Comparison of ENCODE assay signal across 16 cellular contexts in genomic region chr2:143217512-143218136, GRCh38.
A peak's percentile ranks its signal among the peaks of the same experiment; 100 is the strongest.
DNase-seq lines count a peak whose midpoint lies in the region; ATAC-seq and TF ChIP-seq lines count a peak whose summit lies in the region.
"Had no signal": no experiment of that assay in that cellular context is flagged by ENCODE, and none has a peak within 500 bp of the region (broad histone marks: within the 10 kb centered on the region; RNA-seq: fewer than 3 reads in every experiment).

No MANE protein-coding gene starts in this region.

- TF ChIP-seq CTCF in neutrophil (IDR thresholded peaks at IDR 0.05), result no peak
- no peak for TF ChIP-seq CTCF in GM10248 (IDR thresholded peaks at IDR 0.05; ENCODE audit: control extremely low read depth, extremely low read depth, low read depth, missing control alignments)

- H3K4me3 Mint-ChIP-seq in activated naive CD4-positive, alpha-beta T cell treated with anti-CD3 and anti-CD28 coated beads for 36 hours, result no peak overlapping the region
- no peak overlapping the region for H3K4me3 Mint-ChIP-seq in activated CD8-positive, alpha-beta T cell treated with anti-CD3 and anti-CD28 coated beads, Interleukin-2, amount 10 ng/mL, durations not matched to agents 7 days and 5 days

- no peaks in the 10 kb centered on the region for H3K9me3 Mint-ChIP-seq in activated naive CD4-positive, alpha-beta T cell treated with anti-CD3 and anti-CD28 coated beads for 36 hours
- H3K9me3 Mint-ChIP-seq in activated CD8-positive, alpha-beta T cell treated with anti-CD3 and anti-CD28 coated beads, Interleukin-2, amount 10 ng/mL, durations not matched to agents 7 days and 5 days (ENCODE audit: insufficient read depth), result no peaks in the 10 kb centered on the region

- no peak overlapping the region for H3K4me3 ChIP-seq in neutrophil (ENCODE audit: low read depth in 1 of 2, low read length in 1 of 2)
- H3K4me3 ChIP-seq: adrenal gland, Peyer's patch, psoas muscle had no signal

- H3K27ac ChIP-seq in neutrophil, result peak overlapping the region; percentile 63
- H3K27ac ChIP-seq: adrenal gland, Peyer's patch, psoas muscle had no signal

- DNase-seq in activated naive CD4-positive, alpha-beta T cell treated with anti-CD3 and anti-CD28 coated beads for 36 hours, result no peak
- DNase-seq in activated naive CD4-positive, alpha-beta T cell treated with anti-CD3 and anti-CD28 coated beads, Interleukin-2, amount 50 U/mL, for 16 hours, result no peak
- DNase-seq in NOMO-1 (lab: John Stamatoyannopoulos, UW; ENCODE audit: unreplicated experiment in 2 of 2) (peak; percentile 25 to 79), GM10248 (ENCODE audit: extremely low spot score) (no peak)
- DNase-seq in activated CD8-positive, alpha-beta T cell treated with anti-CD3 and anti-CD28 coated beads, Interleukin-2, amount 10 ng/mL, durations not matched to agents 7 days and 5 days, result no peak
- DNase-seq: activated CD8-positive, alpha-beta memory T cell treated with anti-CD3 and anti-CD28 coated beads for 24 hours; adrenal gland; DMS79; HCEC 1CT; head of caudate nucleus; NCI-H1694; Peyer's patch; psoas muscle had no signal

- CTCF ChIA-PET in activated naive CD4-positive, alpha-beta T cell treated with anti-CD3 and anti-CD28 coated beads for 36 hours (lab: Charles Lee), result interaction anchor here (0.8 to 3.6 kb wide), 9 partner anchors 11 to 107 kb away, joined by 3 to 23 read pairs (median 5); no protein-coding TSS in a partner anchor
- CTCF ChIA-PET in activated CD8-positive, alpha-beta T cell treated with anti-CD3 and anti-CD28 coated beads, Interleukin-2, amount 10 ng/mL, durations not matched to agents 7 days and 5 days (lab: Charles Lee), result interaction anchor here (1.7 to 3.1 kb wide), 3 partner anchors 41 to 107 kb away, joined by 7 to 12 read pairs (median 8); no protein-coding TSS in a partner anchor
- CTCF ChIA-PET in GM10248 (lab: Yijun Ruan, JAX), result interaction anchor here (0.8 to 3.6 kb wide), 6 partner anchors 8 to 183 kb away, joined by 3 to 9 read pairs (median 4); no protein-coding TSS in a partner anchor

- intact Hi-C loops in activated naive CD4-positive, alpha-beta T cell treated with anti-CD3 and anti-CD28 coated beads for 36 hours (cut with micrococcal nuclease), result no loop called here

- H3K27me3 Mint-ChIP-seq in activated naive CD4-positive, alpha-beta T cell treated with anti-CD3 and anti-CD28 coated beads for 36 hours (ENCODE audit: low read depth), result no peaks in the 10 kb centered on the region
- H3K27me3 Mint-ChIP-seq in activated CD8-positive, alpha-beta T cell treated with anti-CD3 and anti-CD28 coated beads, Interleukin-2, amount 10 ng/mL, durations not matched to agents 7 days and 5 days (ENCODE audit: low read depth), result no peaks in the 10 kb centered on the region

- H3K36me3 Mint-ChIP-seq in activated naive CD4-positive, alpha-beta T cell treated with anti-CD3 and anti-CD28 coated beads for 36 hours (ENCODE audit: low read depth), result peaks cover 26% of the 10 kb centered on the region
- H3K36me3 Mint-ChIP-seq in activated CD8-positive, alpha-beta T cell treated with anti-CD3 and anti-CD28 coated beads, Interleukin-2, amount 10 ng/mL, durations not matched to agents 7 days and 5 days (ENCODE audit: low read depth), result peaks cover 65% of the 10 kb centered on the region

- peaks cover 32% of the 10 kb centered on the region for H3K4me1 Mint-ChIP-seq in activated naive CD4-positive, alpha-beta T cell treated with anti-CD3 and anti-CD28 coated beads for 36 hours (ENCODE audit: low read depth)
- H3K4me1 Mint-ChIP-seq in activated CD8-positive, alpha-beta T cell treated with anti-CD3 and anti-CD28 coated beads, Interleukin-2, amount 10 ng/mL, durations not matched to agents 7 days and 5 days (ENCODE audit: low read depth), result peaks cover 30% of the 10 kb centered on the region

- H3K36me3 ChIP-seq in neutrophil, result peaks cover 31% of the 10 kb centered on the region
- H3K36me3 ChIP-seq: adrenal gland, Peyer's patch had no signal

- no peaks in the 10 kb centered on the region for H3K9me3 ChIP-seq in neutrophil
- H3K9me3 ChIP-seq: adrenal gland, Peyer's patch, psoas muscle had no signal

- POLR2A ChIA-PET in activated CD8-positive, alpha-beta T cell treated with anti-CD3 and anti-CD28 coated beads, Interleukin-2, amount 10 ng/mL, durations not matched to agents 7 days and 5 days (lab: Charles Lee), result no interaction called here
- POLR2A ChIA-PET in GM10248 (lab: Yijun Ruan, JAX), result no interaction called here

- H3K4me1 ChIP-seq in neutrophil (ENCODE audit: control insufficient read depth in 1 of 2, insufficient read depth in 1 of 2, low read depth in 1 of 2, low read length in 1 of 2), result peaks cover 13 to 18% of the 10 kb centered on the region in 2 experiments
- H3K4me1 ChIP-seq: adrenal gland, Peyer's patch, psoas muscle had no signal

- H3K27ac Mint-ChIP-seq in activated naive CD4-positive, alpha-beta T cell treated with anti-CD3 and anti-CD28 coated beads for 36 hours, result peak overlapping the region; percentile 48
- peak overlapping the region; percentile 73 for H3K27ac Mint-ChIP-seq in activated CD8-positive, alpha-beta T cell treated with anti-CD3 and anti-CD28 coated beads, Interleukin-2, amount 10 ng/mL, durations not matched to agents 7 days and 5 days

- ATAC-seq in activated CD8-positive, alpha-beta T cell treated with anti-CD3 and anti-CD28 coated beads, Interleukin-2, amount 10 ng/mL, durations not matched to agents 7 days and 5 days, result peak; percentile 44
- no peak for ATAC-seq in HG02870 (IDR thresholded peaks at IDR 0.05; ENCODE audit: unreplicated experiment)
- ATAC-seq in GM18511 (IDR thresholded peaks at IDR 0.05; ENCODE audit: unreplicated experiment), result no peak
- ATAC-seq: psoas muscle had no signal

- no peaks in the 10 kb centered on the region for H3K27me3 ChIP-seq in neutrophil
- H3K27me3 ChIP-seq: adrenal gland, Peyer's patch had no signal

Comparison
In these comparisons a context has a peak if more than half of its experiments do, and no peak if none do; other contexts are left out.
1. DNase-seq: peak in NOMO-1 (2 of 2); none in activated naive CD4-positive, alpha-beta T cell treated with anti-CD3 and anti-CD28 coated beads for 36 hours (single experiment), activated naive CD4-positive, alpha-beta T cell treated with anti-CD3 and anti-CD28 coated beads, Interleukin-2, amount 50 U/mL, for 16 hours (single experiment), activated CD8-positive, alpha-beta T cell treated with anti-CD3 and anti-CD28 coated beads, Interleukin-2, amount 10 ng/mL, durations not matched to agents 7 days and 5 days (single experiment) and GM10248 (single experiment).